37 cellular contexts compared by ENCODE assay signal in genomic region chr13:84470528-84470927, GRCh38.
"Had no signal": no experiment of that assay in that cellular context is flagged by ENCODE, and none has a peak within 500 bp of the region (broad histone marks: within the 10 kb centered on the region; RNA-seq: fewer than 3 reads in every experiment).

No MANE protein-coding gene starts in this region.

- H3K27ac Mint-ChIP-seq: activated CD4-positive, alpha-beta memory T cell treated with anti-CD3 and anti-CD28 coated beads for 36 hours; activated CD4-positive, alpha-beta T cell treated with anti-CD3 and anti-CD28 coated beads for 36 hours; activated CD4-positive, alpha-beta T cell treated with anti-CD3 and anti-CD28 coated beads, Interleukin-2, amount 10 ng/mL, durations not matched to agents 24 days and 14 days; activated CD8-positive, alpha-beta memory T cell treated with anti-CD3 and anti-CD28 coated beads, Interleukin-2, amount 10 ng/mL, durations not matched to agents 7 days and 5 days; activated CD8-positive, alpha-beta T cell treated with anti-CD3 and anti-CD28 coated beads, Interleukin-2, amount 10 ng/mL, durations not matched to agents 7 days and 5 days; activated naive CD4-positive, alpha-beta T cell treated with anti-CD3 and anti-CD28 coated beads for 36 hours; activated naive CD4-positive, alpha-beta T cell treated with anti-CD3 and anti-CD28 coated beads, Interleukin-2, amount 50 U/mL, for 24 hours; activated naive CD8-positive, alpha-beta T cell treated with anti-CD3 and anti-CD28 coated beads for 36 hours; activated naive CD8-positive, alpha-beta T cell treated with anti-CD3 and anti-CD28 coated beads, Interleukin-2, amount 50 U/mL, for 24 hours; activated T-helper 1 cell treated with anti-CD3 and anti-CD28 coated beads, Interleukin-12 subunit alpha, Interleukin-12 subunit beta, Interleukin-2, Interleukin-4 antibody, amounts not matched to agents 30 ng/mL and 10 ng/mL and 1 ng/mL, durations not matched to agents 14 hours and 24 hours and 36 hours; activated T-helper 2 cell treated with anti-CD3 and anti-CD28 coated beads, Interferon-gamma antibody, Interleukin-2, Interleukin-4, amounts not matched to agents 10 μg/mL and 5 μg/mL and 100 μg/mL, durations not matched to agents 14 hours and 24 hours and 36 hours; dendritic cell treated with granulocyte-macrophage colony-stimulating factor and Interleukin-4, amounts not matched to agents 40 ng/mL and 50 ng/mL, for 4 days; endodermal cell; T-helper 17 cell; T-helper 2 cell treated with Interferon-gamma antibody and Interleukin-4, amounts not matched to agents 5 μg/mL and 100 μg/mL, for 36 hours had no signal

- H3K4me1 ChIP-seq: adrenal gland, body of pancreas, colonic mucosa, esophagus muscularis mucosa, foreskin keratinocyte, gastroesophageal sphincter, heart right ventricle had no signal

- H3K36me3 Mint-ChIP-seq: activated CD4-positive, alpha-beta memory T cell treated with anti-CD3 and anti-CD28 coated beads for 36 hours; activated CD8-positive, alpha-beta memory T cell treated with anti-CD3 and anti-CD28 coated beads, Interleukin-2, amount 10 ng/mL, durations not matched to agents 7 days and 5 days; activated naive CD4-positive, alpha-beta T cell treated with anti-CD3 and anti-CD28 coated beads, Interleukin-2, amount 50 U/mL, for 24 hours; activated naive CD8-positive, alpha-beta T cell treated with anti-CD3 and anti-CD28 coated beads for 36 hours had no signal

- H3K4me3 ChIP-seq: adrenal gland, body of pancreas, colonic mucosa, dorsolateral prefrontal cortex, esophagus muscularis mucosa, gastroesophageal sphincter, heart right ventricle had no signal

- H3K27me3 ChIP-seq: adrenal gland, body of pancreas, colonic mucosa, dorsolateral prefrontal cortex, esophagus muscularis mucosa, foreskin keratinocyte, gastroesophageal sphincter, heart right ventricle had no signal

- H3K4me3 Mint-ChIP-seq: activated CD4-positive, alpha-beta memory T cell treated with anti-CD3 and anti-CD28 coated beads for 36 hours; activated CD4-positive, alpha-beta T cell treated with anti-CD3 and anti-CD28 coated beads for 36 hours; activated CD4-positive, alpha-beta T cell treated with anti-CD3 and anti-CD28 coated beads, Interleukin-2, amount 10 ng/mL, durations not matched to agents 24 days and 14 days; activated CD8-positive, alpha-beta memory T cell treated with anti-CD3 and anti-CD28 coated beads, Interleukin-2, amount 10 ng/mL, durations not matched to agents 7 days and 5 days; activated CD8-positive, alpha-beta T cell treated with anti-CD3 and anti-CD28 coated beads, Interleukin-2, amount 10 ng/mL, durations not matched to agents 7 days and 5 days; activated naive CD4-positive, alpha-beta T cell treated with anti-CD3 and anti-CD28 coated beads for 36 hours; activated naive CD4-positive, alpha-beta T cell treated with anti-CD3 and anti-CD28 coated beads, Interleukin-2, amount 50 U/mL, for 24 hours; activated naive CD8-positive, alpha-beta T cell treated with anti-CD3 and anti-CD28 coated beads for 36 hours; activated naive CD8-positive, alpha-beta T cell treated with anti-CD3 and anti-CD28 coated beads, Interleukin-2, amount 50 U/mL, for 24 hours; activated T-helper 1 cell treated with anti-CD3 and anti-CD28 coated beads, Interleukin-12 subunit alpha, Interleukin-12 subunit beta, Interleukin-2, Interleukin-4 antibody, amounts not matched to agents 30 ng/mL and 10 ng/mL and 1 ng/mL, durations not matched to agents 14 hours and 24 hours and 36 hours; dendritic cell treated with granulocyte-macrophage colony-stimulating factor and Interleukin-4, amounts not matched to agents 40 ng/mL and 50 ng/mL, for 4 days; endodermal cell; T-helper 17 cell; T-helper 2 cell treated with Interferon-gamma antibody and Interleukin-4, amounts not matched to agents 5 μg/mL and 100 μg/mL, for 36 hours had no signal

- H3K27me3 Mint-ChIP-seq: activated CD4-positive, alpha-beta memory T cell treated with anti-CD3 and anti-CD28 coated beads for 36 hours; activated CD4-positive, alpha-beta T cell treated with anti-CD3 and anti-CD28 coated beads for 36 hours; activated CD4-positive, alpha-beta T cell treated with anti-CD3 and anti-CD28 coated beads, Interleukin-2, amount 10 ng/mL, durations not matched to agents 24 days and 14 days; activated CD8-positive, alpha-beta memory T cell treated with anti-CD3 and anti-CD28 coated beads, Interleukin-2, amount 10 ng/mL, durations not matched to agents 7 days and 5 days; activated naive CD4-positive, alpha-beta T cell treated with anti-CD3 and anti-CD28 coated beads, Interleukin-2, amount 50 U/mL, for 24 hours; activated naive CD8-positive, alpha-beta T cell treated with anti-CD3 and anti-CD28 coated beads for 36 hours; activated naive CD8-positive, alpha-beta T cell treated with anti-CD3 and anti-CD28 coated beads, Interleukin-2, amount 50 U/mL, for 24 hours; dendritic cell treated with granulocyte-macrophage colony-stimulating factor and Interleukin-4, amounts not matched to agents 40 ng/mL and 50 ng/mL, for 4 days; T-helper 17 cell had no signal

- H3K27ac ChIP-seq: adrenal gland, body of pancreas, colonic mucosa, dorsolateral prefrontal cortex, esophagus muscularis mucosa, foreskin keratinocyte, gastroesophageal sphincter, heart right ventricle, WERI-Rb-1 had no signal

- ATAC-seq: activated CD4-positive, alpha-beta T cell treated with anti-CD3 and anti-CD28 coated beads for 36 hours; activated CD8-positive, alpha-beta memory T cell treated with anti-CD3 and anti-CD28 coated beads, Interleukin-2, amount 10 ng/mL, durations not matched to agents 7 days and 5 days; activated CD8-positive, alpha-beta T cell treated with anti-CD3 and anti-CD28 coated beads, Interleukin-2, amount 10 ng/mL, durations not matched to agents 7 days and 5 days; activated naive CD8-positive, alpha-beta T cell treated with anti-CD3 and anti-CD28 coated beads, Interleukin-2, amount 50 U/mL, for 24 hours; body of pancreas; foreskin keratinocyte; gastroesophageal sphincter; heart right ventricle; T-helper 17 cell had no signal

- H3K9me3 Mint-ChIP-seq: activated naive CD4-positive, alpha-beta T cell treated with anti-CD3 and anti-CD28 coated beads, Interleukin-2, amount 50 U/mL, for 24 hours had no signal

- DNase-seq: activated CD4-positive, alpha-beta memory T cell treated with anti-CD3 and anti-CD28 coated beads for 36 hours; activated CD4-positive, alpha-beta T cell treated with anti-CD3 and anti-CD28 coated beads for 36 hours; activated CD4-positive, alpha-beta T cell treated with anti-CD3 and anti-CD28 coated beads, Interleukin-2, amount 10 ng/mL, durations not matched to agents 24 days and 14 days; activated CD4-positive, CD25-positive, alpha-beta regulatory T cell; activated CD4-positive, CD25-positive, alpha-beta regulatory T cell treated with anti-CD3 and anti-CD28 coated beads, Interleukin-2, amount 50 U/mL, for 72 hours; activated CD8-positive, alpha-beta memory T cell treated with anti-CD3 and anti-CD28 coated beads, Interleukin-2, amount 10 ng/mL, durations not matched to agents 7 days and 5 days; activated CD8-positive, alpha-beta memory T cell treated with anti-CD3 and anti-CD28 coated beads, Interleukin-2, amount 50 U/mL, for 4 hours; activated CD8-positive, alpha-beta T cell treated with anti-CD3 and anti-CD28 coated beads, Interleukin-2, amount 10 ng/mL, durations not matched to agents 7 days and 5 days; activated effector memory CD4-positive, alpha-beta T cell treated with anti-CD3 and anti-CD28 coated beads, Interleukin-2, amount 50 U/mL, for 16 hours; activated naive CD4-positive, alpha-beta T cell treated with anti-CD3 and anti-CD28 coated beads for 36 hours; activated naive CD8-positive, alpha-beta T cell treated with anti-CD3 and anti-CD28 coated beads for 36 hours; activated naive CD8-positive, alpha-beta T cell treated with anti-CD3 and anti-CD28 coated beads, Interleukin-2, amount 50 U/mL, for 24 hours; activated T-cell treated with anti-CD3 and anti-CD28 coated beads, Interleukin-2, amount 50 U/mL, for 1 hour; activated T-cell treated with anti-CD3 and anti-CD28 coated beads, Interleukin-2, amount 50 U/mL, for 48 hours; adrenal gland; amygdala; aorta; body of pancreas; caudate nucleus; colonic mucosa; dorsolateral prefrontal cortex; effector memory CD4-positive, alpha-beta T cell; endodermal cell; erythroblast; foreskin keratinocyte; heart right ventricle; T-helper 1 cell; T-helper 17 cell; T1000; WERI-Rb-1 had no signal

- H3K36me3 ChIP-seq: adrenal gland, colonic mucosa, esophagus muscularis mucosa, gastroesophageal sphincter, heart right ventricle, WERI-Rb-1 had no signal

- H3K9me3 ChIP-seq: adrenal gland, body of pancreas, colonic mucosa, esophagus muscularis mucosa had no signal

- H3K4me1 Mint-ChIP-seq: activated CD4-positive, alpha-beta T cell treated with anti-CD3 and anti-CD28 coated beads for 36 hours; activated CD4-positive, alpha-beta T cell treated with anti-CD3 and anti-CD28 coated beads, Interleukin-2, amount 10 ng/mL, durations not matched to agents 24 days and 14 days; activated CD8-positive, alpha-beta memory T cell treated with anti-CD3 and anti-CD28 coated beads, Interleukin-2, amount 10 ng/mL, durations not matched to agents 7 days and 5 days; activated naive CD4-positive, alpha-beta T cell treated with anti-CD3 and anti-CD28 coated beads, Interleukin-2, amount 50 U/mL, for 24 hours; activated naive CD8-positive, alpha-beta T cell treated with anti-CD3 and anti-CD28 coated beads for 36 hours; activated naive CD8-positive, alpha-beta T cell treated with anti-CD3 and anti-CD28 coated beads, Interleukin-2, amount 50 U/mL, for 24 hours; endodermal cell; T-helper 17 cell had no signal
